In the genomic region with DNA sequence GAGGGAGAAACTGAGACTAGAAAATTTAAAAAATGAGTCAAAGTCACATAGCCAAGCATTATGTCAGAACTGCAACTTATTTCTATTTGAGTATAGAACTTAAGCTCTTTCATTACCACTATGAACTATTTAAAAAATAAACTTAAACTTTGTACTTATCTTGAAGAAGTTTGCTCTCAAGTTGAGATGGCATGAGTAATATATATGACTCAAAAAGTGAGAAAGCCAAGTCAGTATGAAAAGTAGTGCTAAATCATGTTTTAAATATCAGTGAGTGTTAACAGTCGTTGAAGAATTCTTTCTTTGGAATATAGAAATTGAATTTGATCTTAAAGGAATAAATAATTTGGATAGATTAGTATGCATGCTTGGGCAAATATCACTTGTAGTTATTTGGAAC, we compare ENCODE assay signal across 20 cellular contexts. TPM values are rescaled to one million over a fixed set of nuclear protein-coding genes. Genes with fewer than 3 reads are reported as not detected.
DNase-seq lines count a peak whose midpoint lies in the region; ATAC-seq lines count a peak whose summit lies in the region.
"Had no signal": no experiment of that assay in that cellular context is flagged by ENCODE, and none has a peak within 500 bp of the region (broad histone marks: within the 10 kb centered on the region; RNA-seq: fewer than 3 reads in every experiment).

No MANE protein-coding gene starts in this region.

- H3K4me3 Mint-ChIP-seq in stimulated activated effector memory CD8-positive, alpha-beta T cell treated with anti-CD3 and anti-CD28 coated beads, Interleukin-12 subunit alpha, Interleukin-12 subunit beta, amount 100 ng/mL, for 72 hours: no peak overlapping the region
- H3K4me3 Mint-ChIP-seq: CD4-positive, alpha-beta memory T cell had no signal

- no peak overlapping the region for H3K9ac ChIP-seq in adipocyte (ENCODE audit: low read length)

- no peaks in the 10 kb centered on the region for H3K36me3 Mint-ChIP-seq in stimulated activated effector memory CD8-positive, alpha-beta T cell treated with anti-CD3 and anti-CD28 coated beads, Interleukin-12 subunit alpha, Interleukin-12 subunit beta, amount 100 ng/mL, for 72 hours
- H3K36me3 Mint-ChIP-seq: CD4-positive, alpha-beta memory T cell had no signal

- H3K36me3 ChIP-seq in adipocyte (ENCODE audit: control insufficient read depth, insufficient read depth, low read length, severe bottlenecking): no peaks in the 10 kb centered on the region

- DNase-seq in GM03348 (ENCODE audit: low spot score) (peak; percentile 8), M059J (ENCODE audit: low read depth) (peak; percentile 5), adipocyte (ENCODE audit: low read depth) (peak; percentile 12)
- DNase-seq in stimulated activated effector memory CD8-positive, alpha-beta T cell treated with anti-CD3 and anti-CD28 coated beads, Interleukin-12 subunit alpha, Interleukin-12 subunit beta, amount 100 ng/mL, for 72 hours (ENCODE audit: low spot score in 2 of 2): no peak
- DNase-seq in activated CD4-positive, CD25-positive, alpha-beta regulatory T cell treated with anti-CD3 and anti-CD28 coated beads, Interleukin-2, amount 50 U/mL, for 72 hours: no peak
- DNase-seq: 8988T; C1 segment of cervical spinal cord; Calu3; CD4-positive, alpha-beta memory T cell; COR-L47; DMS53; DMS79 treated with DMSO at 0.1 percent for 48 hours; GF-D8; H7; HCEC 1CT had no signal

- peaks cover 12% of the 10 kb centered on the region for H3K9me3 Mint-ChIP-seq in stimulated activated effector memory CD8-positive, alpha-beta T cell treated with anti-CD3 and anti-CD28 coated beads, Interleukin-12 subunit alpha, Interleukin-12 subunit beta, amount 100 ng/mL, for 72 hours

- no peaks in the 10 kb centered on the region for H3K4me1 ChIP-seq in adipocyte (ENCODE audit: control insufficient read depth, insufficient read depth, low read length)

- H3K4me3 ChIP-seq in adipocyte (ENCODE audit: low read length): no peak overlapping the region

- H3K9me3 ChIP-seq in adipocyte (ENCODE audit: control insufficient read depth, low read length): peaks cover 13% of the 10 kb centered on the region

- H3K27ac Mint-ChIP-seq in stimulated activated effector memory CD8-positive, alpha-beta T cell treated with anti-CD3 and anti-CD28 coated beads, Interleukin-12 subunit alpha, Interleukin-12 subunit beta, amount 100 ng/mL, for 72 hours: no peak overlapping the region
- H3K27ac Mint-ChIP-seq: CD4-positive, alpha-beta memory T cell had no signal

- ATAC-seq in stimulated activated effector memory CD8-positive, alpha-beta T cell treated with anti-CD3 and anti-CD28 coated beads, Interleukin-12 subunit alpha, Interleukin-12 subunit beta, amount 100 ng/mL, for 72 hours: peak; percentile 37
- ATAC-seq in HG03521 (IDR thresholded peaks at IDR 0.05; ENCODE audit: unreplicated experiment) (no peak), HG03095 (IDR thresholded peaks at IDR 0.05; ENCODE audit: unreplicated experiment) (no peak)

- H3K4me1 Mint-ChIP-seq in stimulated activated effector memory CD8-positive, alpha-beta T cell treated with anti-CD3 and anti-CD28 coated beads, Interleukin-12 subunit alpha, Interleukin-12 subunit beta, amount 100 ng/mL, for 72 hours: no peaks in the 10 kb centered on the region
- H3K4me1 Mint-ChIP-seq: CD4-positive, alpha-beta memory T cell had no signal

- no peaks in the 10 kb centered on the region for H3K27me3 ChIP-seq in adipocyte (replicated peaks; ENCODE audit: control insufficient read depth, insufficient read depth, low read length)

RNA-seq across cellular contexts. Expression of a gene that starts 36.3 kb away (rescaled TPM):
- 0.10 TPM in 1 of 2 replicates, not detected in the other for total RNA-seq in M059J (2014; rRNA removed; shearing (Covaris generic))
- total RNA-seq: Calu3; CD4-positive, alpha-beta memory T cell; Daoy; G401; H1 had no signal

Comparison
In these comparisons a context has a peak if more than half of its experiments do, and no peak if none do; other contexts are left out.
1. DNase-seq: peak in GM03348 (single experiment), M059J (single experiment) and adipocyte (single experiment); none in stimulated activated effector memory CD8-positive, alpha-beta T cell treated with anti-CD3 and anti-CD28 coated beads, Interleukin-12 subunit alpha, Interleukin-12 subunit beta, amount 100 ng/mL, for 72 hours (0 of 2) and activated CD4-positive, CD25-positive, alpha-beta regulatory T cell treated with anti-CD3 and anti-CD28 coated beads, Interleukin-2, amount 50 U/mL, for 72 hours (single experiment).